Comparison of ENCODE assay signal across 19 cellular contexts in genomic region chr20:4123537-4124225, GRCh38.
"Had no signal": no experiment of that assay in that cellular context is flagged by ENCODE, and none has a peak within 500 bp of the region (broad histone marks: within the 10 kb centered on the region; RNA-seq: fewer than 3 reads in every experiment).

No MANE protein-coding gene starts in this region.

- H3K4me3 ChIP-seq: hepatocyte, left ventricle myocardium inferior, lung, psoas muscle, smooth muscle cell, tibial nerve, uterus had no signal

- H3K27me3 ChIP-seq: hepatocyte, tibial nerve, uterus had no signal

- H3K4me1 ChIP-seq: psoas muscle, tibial nerve, uterus had no signal

- H3K4me2 ChIP-seq: hepatocyte, smooth muscle cell had no signal

- H3K9me3 ChIP-seq: left ventricle myocardium inferior, psoas muscle, tibial nerve, uterus had no signal

- H3K36me3 ChIP-seq: left ventricle myocardium inferior, tibial nerve, uterus had no signal

- H2AFZ ChIP-seq: hepatocyte had no signal

- H3K9ac ChIP-seq: parathyroid adenoma had no signal

- H3K79me2 ChIP-seq: hepatocyte, parathyroid adenoma had no signal

- H3K27ac ChIP-seq: hepatocyte, left ventricle myocardium inferior, parathyroid adenoma, psoas muscle, tibial nerve, uterus had no signal

- DNase-seq: islet precursor cell; left ventricle myocardium inferior; naive thymus-derived CD8-positive, alpha-beta T cell; nucleus accumbens; psoas muscle; stimulated activated CD4-positive, alpha-beta T cell treated with anti-CD3 and anti-CD28 coated beads, Interleukin-1b, Interleukin-23, amount 100 ng/mL, for 48 hours; stimulated activated CD4-positive, alpha-beta T cell treated with anti-CD3 and anti-CD28 coated beads, Interleukin-2, amount 100 ng/mL, for 48 hours; stimulated activated CD4-positive, alpha-beta T cell treated with anti-CD3 and anti-CD28 coated beads, Interleukin-4, amount 100 ng/mL, for 4 hours; stimulated activated CD8-positive, alpha-beta memory T cell treated with anti-CD3 and anti-CD28 coated beads, Interleukin-4, amount 100 ng/mL, for 48 hours; stimulated activated naive CD4-positive, alpha-beta T cell treated with Interleukin-2 at 50 U/mL for 16 hours; stimulated activated naive CD8-positive, alpha-beta T cell treated with anti-CD3 and anti-CD28 coated beads, Interleukin-15, amount 100 ng/mL, for 72 hours; substantia nigra; uterus had no signal

- ATAC-seq: naive thymus-derived CD8-positive, alpha-beta T cell; psoas muscle; stimulated activated memory B cell treated with anti-CD40 and anti-IgM and Interleukin-4, amounts not matched to agents 10 μg/mL and 1 μg/mL and 100 μg/mL, for 72 hours; stimulated activated naive CD8-positive, alpha-beta T cell treated with anti-CD3 and anti-CD28 coated beads, Interleukin-15, amount 100 ng/mL, for 72 hours had no signal
